ENCODE assay signal across 18 cellular contexts in genomic region chr20:50733644-50734349, GRCh38. TPM values are rescaled to one million over a fixed set of nuclear protein-coding genes. Genes with fewer than 3 reads are reported as not detected.
DNase-seq lines count a peak whose midpoint lies in the region; ATAC-seq and TF ChIP-seq lines count a peak whose summit lies in the region.
"Had no signal": no experiment of that assay in that cellular context is flagged by ENCODE, and none has a peak within 500 bp of the region (broad histone marks: within the 10 kb centered on the region; RNA-seq: fewer than 3 reads in every experiment).

No MANE protein-coding gene starts in this region.

- H3K79me2 ChIP-seq in PC-9 (ENCODE audit: low read depth): peaks cover 75% of the 10 kb centered on the region

- peaks cover 35% of the 10 kb centered on the region for H3K4me1 Mint-ChIP-seq in activated CD4-positive, alpha-beta memory T cell treated with anti-CD3 and anti-CD28 coated beads, Interleukin-2, amount 10 ng/mL, durations not matched to agents 7 days and 5 days
- H3K4me1 Mint-ChIP-seq in activated CD4-positive, alpha-beta memory T cell treated with anti-CD3 and anti-CD28 coated beads for 36 hours (ENCODE audit: low read depth): peaks cover 42% of the 10 kb centered on the region
- peaks cover 39% of the 10 kb centered on the region for H3K4me1 Mint-ChIP-seq in activated T-cell treated with anti-CD3 and anti-CD28 coated beads, Interleukin-2, amount 50 U/mL, for 72 hours (ENCODE audit: low read depth)

- no TSS peak for BruUV-seq in PC-9 (replicated peaks; lab: Mats Ljungman, UMichigan)

- intact Hi-C loops in activated CD4-positive, alpha-beta memory T cell treated with anti-CD3 and anti-CD28 coated beads for 36 hours (cut with micrococcal nuclease): loop anchor here (5.0 to 10.0 kb wide), 2 partner anchors 249 to 541 kb away; partner anchors contain the start of gene CEBPB
- intact Hi-C loops in PC-9 (cut with micrococcal nuclease; ENCODE audit: unreplicated experiment): no loop called here

- H3K9me2 ChIP-seq in PC-9 (ENCODE audit: insufficient read depth): no peaks in the 10 kb centered on the region

- no peaks in the 10 kb centered on the region for H3K9me3 ChIP-seq in PC-9 (ENCODE audit: insufficient read depth, low read depth)
- H3K9me3 ChIP-seq: gastroesophageal sphincter, transverse colon had no signal

- TF ChIP-seq CTCF in PC-9 (conservative IDR thresholded peaks at IDR 0.05): no peak
- no peak for TF ChIP-seq CTCF in retinal pigment epithelial cell (conservative IDR thresholded peaks at IDR 0.05; ENCODE audit: low read depth, low read length)

- no peak for DNase-seq in activated CD4-positive, alpha-beta memory T cell treated with anti-CD3 and anti-CD28 coated beads, Interleukin-2, amount 10 ng/mL, durations not matched to agents 7 days and 5 days
- no peak for DNase-seq in activated CD4-positive, alpha-beta memory T cell treated with anti-CD3 and anti-CD28 coated beads for 36 hours
- DNase-seq in PC-9: no peak
- DNase-seq in epithelial cell of prostate (ENCODE audit: low read depth, low spot score): no peak
- no peak for DNase-seq in retinal pigment epithelial cell (ENCODE audit: low read depth)
- DNase-seq in activated T-cell treated with anti-CD3 and anti-CD28 coated beads, Interleukin-2, amount 50 U/mL, for 72 hours: no peak
- no peak for DNase-seq in islet precursor cell
- DNase-seq: anterior cingulate cortex; DMS 273 treated with DMSO at 0.1 percent for 48 hours; left cardiac atrium; NCI-H146; NCI-H526 treated with DMSO at 0.1 percent for 48 hours; SHP77; stimulated activated CD4-positive, alpha-beta T cell treated with anti-CD3 and anti-CD28 coated beads, Interleukin-12 subunit alpha, Interleukin-12 subunit beta, amount 100 ng/mL, for 4 hours; transverse colon had no signal

- peaks cover under 1% of the 10 kb centered on the region for H3K36me3 Mint-ChIP-seq in activated CD4-positive, alpha-beta memory T cell treated with anti-CD3 and anti-CD28 coated beads, Interleukin-2, amount 10 ng/mL, durations not matched to agents 7 days and 5 days (ENCODE audit: low read depth)
- H3K36me3 Mint-ChIP-seq in activated CD4-positive, alpha-beta memory T cell treated with anti-CD3 and anti-CD28 coated beads for 36 hours: peaks cover 1% of the 10 kb centered on the region
- peaks cover 0 to 2% of the 10 kb centered on the region in 2 donors for H3K36me3 Mint-ChIP-seq in activated T-cell treated with anti-CD3 and anti-CD28 coated beads, Interleukin-2, amount 50 U/mL, for 72 hours (ENCODE audit: insufficient read depth in 2 of 2)

- peaks cover 60% of the 10 kb centered on the region for H3F3A ChIP-seq in PC-9 (ENCODE audit: insufficient read depth, low read depth)

- peaks cover 51% of the 10 kb centered on the region for H3K36me3 ChIP-seq in PC-9 (ENCODE audit: low read depth)
- H3K36me3 ChIP-seq: gastroesophageal sphincter, transverse colon had no signal

- POLR2A ChIA-PET in activated CD4-positive, alpha-beta memory T cell treated with anti-CD3 and anti-CD28 coated beads, Interleukin-2, amount 10 ng/mL, durations not matched to agents 7 days and 5 days (lab: Charles Lee): interaction anchor here (1.4 kb wide), 1 partner anchor 21 kb away, joined by 4 read pairs; no protein-coding TSS in a partner anchor
- POLR2A ChIA-PET in activated CD4-positive, alpha-beta memory T cell treated with anti-CD3 and anti-CD28 coated beads for 36 hours (lab: Charles Lee): no interaction called here
- POLR2A ChIA-PET in PC-9 (lab: Charles Lee; ENCODE audit: unreplicated experiment): interaction anchor here (0.6 to 1.5 kb wide), 5 partner anchors 21 to 89 kb away, joined by 3 to 6 read pairs (median 3); no protein-coding TSS in a partner anchor

- no peaks in the 10 kb centered on the region for H3K27me3 ChIP-seq in PC-9 (ENCODE audit: insufficient read depth, low read depth)
- H3K27me3 ChIP-seq: gastroesophageal sphincter, transverse colon had no signal

- H3K27ac ChIP-seq in PC-9 (peak overlapping the region; percentile 89), epithelial cell of prostate (peak overlapping the region; percentile 100)
- H3K27ac ChIP-seq: gastroesophageal sphincter, transverse colon had no signal

- H4K20me1 ChIP-seq in PC-9 (ENCODE audit: insufficient read depth): peaks cover 39% of the 10 kb centered on the region

- H3K9me3 Mint-ChIP-seq in activated CD4-positive, alpha-beta memory T cell treated with anti-CD3 and anti-CD28 coated beads, Interleukin-2, amount 10 ng/mL, durations not matched to agents 7 days and 5 days: no peaks in the 10 kb centered on the region
- H3K9me3 Mint-ChIP-seq in activated CD4-positive, alpha-beta memory T cell treated with anti-CD3 and anti-CD28 coated beads for 36 hours: no peaks in the 10 kb centered on the region
- no peaks in the 10 kb centered on the region for H3K9me3 Mint-ChIP-seq in activated T-cell treated with anti-CD3 and anti-CD28 coated beads, Interleukin-2, amount 50 U/mL, for 72 hours
- H3K9me3 Mint-ChIP-seq: IgD-negative memory B cell had no signal

- peak overlapping the region; percentile 89 for H3K4me2 ChIP-seq in PC-9

- H3K4me3 Mint-ChIP-seq in activated CD4-positive, alpha-beta memory T cell treated with anti-CD3 and anti-CD28 coated beads, Interleukin-2, amount 10 ng/mL, durations not matched to agents 7 days and 5 days: peak overlapping the region; percentile 10
- H3K4me3 Mint-ChIP-seq in activated CD4-positive, alpha-beta memory T cell treated with anti-CD3 and anti-CD28 coated beads for 36 hours: no peak overlapping the region
- peak overlapping the region in 1 of 2 donors; percentile 50 for H3K4me3 Mint-ChIP-seq in activated T-cell treated with anti-CD3 and anti-CD28 coated beads, Interleukin-2, amount 50 U/mL, for 72 hours

- H3K4me1 ChIP-seq in PC-9 (replicated peaks; ENCODE audit: insufficient read depth): peaks cover 71% of the 10 kb centered on the region

- no peak overlapping the region for H3K27ac Mint-ChIP-seq in activated CD4-positive, alpha-beta memory T cell treated with anti-CD3 and anti-CD28 coated beads, Interleukin-2, amount 10 ng/mL, durations not matched to agents 7 days and 5 days
- H3K27ac Mint-ChIP-seq in activated CD4-positive, alpha-beta memory T cell treated with anti-CD3 and anti-CD28 coated beads for 36 hours: no peak overlapping the region
- H3K27ac Mint-ChIP-seq in activated T-cell treated with anti-CD3 and anti-CD28 coated beads, Interleukin-2, amount 50 U/mL, for 72 hours: no peak overlapping the region

- H2AFZ ChIP-seq in PC-9: no peak overlapping the region

- peak overlapping the region; percentile 85 for H3K4me3 ChIP-seq in PC-9
- peak overlapping the region; percentile 98 for H3K4me3 ChIP-seq in retinal pigment epithelial cell (ENCODE audit: low read length)
- H3K4me3 ChIP-seq: gastroesophageal sphincter had no signal

- CTCF ChIA-PET in activated CD4-positive, alpha-beta memory T cell treated with anti-CD3 and anti-CD28 coated beads, Interleukin-2, amount 10 ng/mL, durations not matched to agents 7 days and 5 days (lab: Charles Lee): interaction anchor here (1.2 to 2.5 kb wide), 2 partner anchors 15 to 61 kb away, joined by 5 to 13 read pairs; partner anchors contain the start of gene BCAS4
- CTCF ChIA-PET in activated CD4-positive, alpha-beta memory T cell treated with anti-CD3 and anti-CD28 coated beads for 36 hours (lab: Charles Lee): interaction anchor here (1.1 to 3.3 kb wide), 4 partner anchors 8 to 61 kb away, joined by 4 to 21 read pairs (median 5); partner anchors contain the start of gene BCAS4
- CTCF ChIA-PET in PC-9 (lab: Charles Lee): interaction anchor here (1.0 kb wide), 1 partner anchor 55 kb away, joined by 4 read pairs; no protein-coding TSS in a partner anchor

- ATAC-seq in GM21528 (IDR thresholded peaks at IDR 0.05; ENCODE audit: low FRiP score, unreplicated experiment): no peak
- ATAC-seq in activated T-cell treated with anti-CD3 and anti-CD28 coated beads, Interleukin-2, amount 50 U/mL, for 72 hours (replicated peaks in 1 of 2): no peak
- ATAC-seq: gastroesophageal sphincter, left cardiac atrium had no signal

- H3K27me3 Mint-ChIP-seq in activated CD4-positive, alpha-beta memory T cell treated with anti-CD3 and anti-CD28 coated beads, Interleukin-2, amount 10 ng/mL, durations not matched to agents 7 days and 5 days: no peaks in the 10 kb centered on the region
- H3K27me3 Mint-ChIP-seq in activated CD4-positive, alpha-beta memory T cell treated with anti-CD3 and anti-CD28 coated beads for 36 hours: no peaks in the 10 kb centered on the region
- H3K27me3 Mint-ChIP-seq in activated T-cell treated with anti-CD3 and anti-CD28 coated beads, Interleukin-2, amount 50 U/mL, for 72 hours (ENCODE audit: low read depth): no peaks in the 10 kb centered on the region
- H3K27me3 Mint-ChIP-seq: IgD-negative memory B cell had no signal

RNA-seq across cellular contexts. Expression of gene PARD6B, which starts 2.4 kb away (rescaled TPM):
- 1 to 10 TPM; 4.3 to 6.2 TPM for total RNA-seq in activated CD4-positive, alpha-beta memory T cell treated with anti-CD3 and anti-CD28 coated beads, Interleukin-2, amount 10 ng/mL, durations not matched to agents 7 days and 5 days
- total RNA-seq in activated CD4-positive, alpha-beta memory T cell treated with anti-CD3 and anti-CD28 coated beads for 36 hours: 1 to 10 TPM; 6.3 to 8.2 TPM
- 52.2 and 80.3 TPM in 2 replicates for total RNA-seq in PC-9 (2021)
- total RNA-seq in activated T-cell treated with anti-CD3 and anti-CD28 coated beads, Interleukin-2, amount 50 U/mL, for 72 hours: 1 to 10 TPM; 4.3 to 5.0 TPM

RNA-seq across cellular contexts. Expression of gene RIPOR3, which starts 42.5 kb away (rescaled TPM):
- total RNA-seq in activated CD4-positive, alpha-beta memory T cell treated with anti-CD3 and anti-CD28 coated beads, Interleukin-2, amount 10 ng/mL, durations not matched to agents 7 days and 5 days: not detected
- not detected for total RNA-seq in activated CD4-positive, alpha-beta memory T cell treated with anti-CD3 and anti-CD28 coated beads for 36 hours
- total RNA-seq in PC-9 (2021): 4.1 and 6.3 TPM in 2 replicates
- under 1 TPM; 0.14 to 0.23 TPM for total RNA-seq in activated T-cell treated with anti-CD3 and anti-CD28 coated beads, Interleukin-2, amount 50 U/mL, for 72 hours
